ENCODE assay signal across 1 cellular context in genomic region chr20:38831995-38832620, GRCh38.
TF ChIP-seq lines count a peak whose summit lies in the region.

No MANE protein-coding gene starts in this region.

TF ChIP-seq in GM12878, 131 proteins besides CTCF, POLR2A, EP300 and RAD21 (continued from another document):
- TF ChIP-seq ZNF687 (IDR thresholded peaks at IDR 0.05) (no peak), ZZZ3 (IDR thresholded peaks at IDR 0.05; ENCODE audit: control insufficient read depth, insufficient read length, low read depth) (no peak), MTA3 (IDR thresholded peaks at IDR 0.05; ENCODE audit: borderline replicate concordance, low read length) (no peak), TCF7 (IDR thresholded peaks at IDR 0.05; ENCODE audit: borderline replicate concordance) (no peak), BACH1 (IDR thresholded peaks at IDR 0.05; ENCODE audit: borderline replicate concordance) (no peak)
